ENCODE assay signal across 8 cellular contexts in genomic region chr14:21300892-21301291, GRCh38. TPM values are rescaled to one million over a fixed set of nuclear protein-coding genes. Genes with fewer than 3 reads are reported as not detected.
DNase-seq lines count a peak whose midpoint lies in the region; ATAC-seq and TF ChIP-seq lines count a peak whose summit lies in the region.

No MANE protein-coding gene starts in this region.

- TF ChIP-seq CTCF in coronary artery (IDR thresholded peaks at IDR 0.05) = no peak
- no peak for TF ChIP-seq CTCF in upper lobe of right lung (IDR thresholded peaks at IDR 0.05)

- peak; percentile 84 for ATAC-seq in SK-N-SH treated with all-trans-retinoic acid at 6 μM for 48 hours
- peak; percentile 55 for ATAC-seq in upper lobe of right lung
- ATAC-seq in GM21825 (IDR thresholded peaks at IDR 0.05; ENCODE audit: unreplicated experiment) = no peak

- H3K4me1 ChIP-seq in mucosa of rectum (ENCODE audit: control insufficient read depth in 2 of 2, insufficient read depth in 2 of 2, low read length in 2 of 2) = peaks cover 0 to 6% of the 10 kb centered on the region in 2 donors
- H3K4me1 ChIP-seq in upper lobe of right lung = peaks cover 6% of the 10 kb centered on the region

- no peak overlapping the region for H3K27ac ChIP-seq in coronary artery
- H3K27ac ChIP-seq in mucosa of rectum (ENCODE audit: low read depth in 2 of 2, low read length in 2 of 2) = no peak overlapping the region
- no peak overlapping the region for H3K27ac ChIP-seq in upper lobe of right lung

- H3K4me3 ChIP-seq in coronary artery (peak overlapping the region; percentile 56), mucosa of rectum (ENCODE audit: low read length in 2 of 2) (peak overlapping the region; percentile 54 to 55), upper lobe of right lung (peak overlapping the region; percentile 36)

- H3K9me3 ChIP-seq in mucosa of rectum (ENCODE audit: control insufficient read depth in 2 of 2, low read length in 2 of 2) = no peaks in the 10 kb centered on the region
- no peaks in the 10 kb centered on the region for H3K9me3 ChIP-seq in upper lobe of right lung

- peak overlapping the region in 1 of 2 donors; percentile 20 for H3K9ac ChIP-seq in mucosa of rectum (ENCODE audit: low read depth in 1 of 2, low read length in 2 of 2)

- H3K27me3 ChIP-seq in mucosa of rectum (ENCODE audit: control insufficient read depth in 2 of 2, insufficient read depth in 2 of 2, low read length in 2 of 2) (peaks cover 0 to 5% of the 10 kb centered on the region in 2 donors), upper lobe of right lung (peaks cover 12% of the 10 kb centered on the region)

- peak; percentile 18 for DNase-seq in HK-2 (ENCODE audit: unreplicated experiment)
- DNase-seq in coronary artery (ENCODE audit: low spot score) = no peak
- peak; percentile 66 for DNase-seq in upper lobe of right lung
- DNase-seq in MV-4-11 (lab: John Stamatoyannopoulos, UW) = no peak
- DNase-seq in cortex of kidney (lab: John Stamatoyannopoulos, UW) = no peak

- H3K36me3 ChIP-seq in mucosa of rectum (ENCODE audit: control insufficient read depth in 2 of 2, insufficient read depth in 2 of 2, low read length in 2 of 2) (no peaks in the 10 kb centered on the region), upper lobe of right lung (no peaks in the 10 kb centered on the region)

- intact Hi-C loops in upper lobe of right lung (cut with DNase I) = no loop called here

TF ChIP-seq in SK-N-SH treated with all-trans-retinoic acid at 6 μM for 48 hours, 23 proteins besides CTCF, POLR2A, EP300 and RAD21:
- TF ChIP-seq ZC3H10 (CRISPR knock-in tag; IDR thresholded peaks at IDR 0.05) (no peak), ZNF8 (CRISPR knock-in tag; IDR thresholded peaks at IDR 0.05) (no peak), TSHZ2 (CRISPR knock-in tag; IDR thresholded peaks at IDR 0.05) (no peak), ZNF70 (CRISPR knock-in tag; IDR thresholded peaks at IDR 0.05) (no peak), ESRRG (CRISPR knock-in tag; IDR thresholded peaks at IDR 0.05) (no peak), PATZ1 (CRISPR knock-in tag; IDR thresholded peaks at IDR 0.05; ENCODE audit: borderline replicate concordance) (no peak), CSDC2 (CRISPR knock-in tag; IDR thresholded peaks at IDR 0.05) (no peak), CSRNP3 (CRISPR knock-in tag; IDR thresholded peaks at IDR 0.05) (no peak), CREB5 (CRISPR knock-in tag; IDR thresholded peaks at IDR 0.05; ENCODE audit: low read depth) (no peak), TOX (CRISPR knock-in tag; IDR thresholded peaks at IDR 0.05; ENCODE audit: borderline replicate concordance) (no peak), ZNF565 (CRISPR knock-in tag; conservative IDR thresholded peaks at IDR 0.05; ENCODE audit: low read depth) (no peak), OSR1 (CRISPR knock-in tag; IDR thresholded peaks at IDR 0.05) (no peak), POU6F1 (CRISPR knock-in tag; IDR thresholded peaks at IDR 0.05; ENCODE audit: borderline replicate concordance, low read depth) (no peak), ARNTL (CRISPR knock-in tag; IDR thresholded peaks at IDR 0.05; ENCODE audit: borderline replicate concordance, low read depth) (no peak), ZFP30 (CRISPR knock-in tag; IDR thresholded peaks at IDR 0.05) (no peak), PPARA (CRISPR knock-in tag; IDR thresholded peaks at IDR 0.05; ENCODE audit: borderline replicate concordance) (no peak), TCF4 (CRISPR knock-in tag; IDR thresholded peaks at IDR 0.05; ENCODE audit: borderline replicate concordance) (no peak), GLIS3 (CRISPR knock-in tag; IDR thresholded peaks at IDR 0.05) (no peak), BACH2 (CRISPR knock-in tag; IDR thresholded peaks at IDR 0.05; ENCODE audit: borderline replicate concordance) (no peak), ZFP3 (CRISPR knock-in tag; IDR thresholded peaks at IDR 0.05) (no peak)

RNA-seq across cellular contexts. Expression of gene RPGRIP1, which starts 21.0 kb away (rescaled TPM):
- total RNA-seq in upper lobe of right lung = 1.7 TPM

RNA-seq across cellular contexts. Expression of gene HNRNPC, which starts 31.6 kb away (rescaled TPM):
- 368 TPM for total RNA-seq in upper lobe of right lung

Comparison
In these comparisons a context has a peak if more than half of its experiments do, and no peak if none do; other contexts are left out.
1. DNase-seq: peak in HK-2 (single experiment) and upper lobe of right lung (single experiment); none in coronary artery (single experiment), MV-4-11 (single experiment) and cortex of kidney (single experiment).
2. Peak in every context shown above with its lines, with median percentiles within 50 percentile points of each other: H3K4me3 ChIP-seq.